Comparison of ENCODE assay signal across 15 cellular contexts in the genomic region with DNA sequence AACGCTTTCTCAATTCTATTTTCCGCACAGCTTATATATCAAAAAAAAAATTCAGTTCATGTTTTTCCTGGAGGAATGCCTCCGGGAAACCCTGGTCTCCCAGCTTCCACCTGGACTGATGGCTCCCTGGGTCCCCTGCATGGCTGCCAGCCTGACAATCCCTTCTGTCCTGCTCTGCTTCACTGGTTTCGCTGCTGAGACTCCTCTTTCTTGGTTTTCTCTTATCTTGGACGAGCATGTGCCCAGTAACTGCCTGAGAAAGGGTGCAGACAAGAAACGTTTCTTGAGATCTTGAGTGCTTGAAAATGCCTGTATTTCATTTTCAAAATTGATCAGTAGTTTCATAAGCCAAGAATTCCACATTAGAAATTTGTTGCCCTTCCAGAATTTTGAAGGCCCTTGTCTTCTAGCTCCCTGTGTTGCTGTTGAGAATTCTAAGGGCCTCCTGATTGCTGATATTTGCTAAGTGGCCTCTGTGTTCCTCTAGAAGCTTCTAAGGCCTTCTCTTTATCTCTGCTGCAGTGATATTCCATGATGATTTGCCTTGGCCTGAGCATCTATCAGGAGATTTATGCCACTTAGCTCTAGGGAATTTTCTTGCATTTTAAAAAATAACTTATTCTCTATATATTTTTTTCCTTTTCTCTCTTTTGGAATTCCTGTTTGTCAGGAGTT. TPM values are rescaled to one million over a fixed set of nuclear protein-coding genes. Genes with fewer than 3 reads are reported as not detected.
DNase-seq lines count a peak whose midpoint lies in the region; ATAC-seq and TF ChIP-seq lines count a peak whose summit lies in the region.
"Had no signal": no experiment of that assay in that cellular context is flagged by ENCODE, and none has a peak within 500 bp of the region (broad histone marks: within the 10 kb centered on the region; RNA-seq: fewer than 3 reads in every experiment).

No MANE protein-coding gene starts in this region.

- H4K20me1 ChIP-seq in BLaER1 treated with 17β-estradiol and CSF1 and Interleukin-3, amounts not matched to agents 10 nM and 100 nM: no peaks in the 10 kb centered on the region
- H4K20me1 ChIP-seq in neural progenitor cell (ENCODE audit: low read depth): no peaks in the 10 kb centered on the region

- no peaks in the 10 kb centered on the region for H3K27me3 ChIP-seq in BLaER1 treated with 17β-estradiol and CSF1 and Interleukin-3, amounts not matched to agents 10 nM and 100 nM
- H3K27me3 ChIP-seq in neural progenitor cell: no peaks in the 10 kb centered on the region
- H3K27me3 ChIP-seq in trophoblast cell (ENCODE audit: insufficient read depth, low read length): no peaks in the 10 kb centered on the region
- H3K27me3 ChIP-seq in upper lobe of left lung: no peaks in the 10 kb centered on the region

- H3K36me3 ChIP-seq in BLaER1 treated with 17β-estradiol and CSF1 and Interleukin-3, amounts not matched to agents 10 nM and 100 nM: no peaks in the 10 kb centered on the region
- no peaks in the 10 kb centered on the region for H3K36me3 ChIP-seq in neural progenitor cell
- no peaks in the 10 kb centered on the region for H3K36me3 ChIP-seq in trophoblast cell (ENCODE audit: control insufficient read depth in 1 of 2, insufficient read depth in 2 of 2, low read length in 2 of 2)
- no peaks in the 10 kb centered on the region for H3K36me3 ChIP-seq in upper lobe of left lung

- peaks cover 0 to 12% (median 6%) of the 10 kb centered on the region in 11 experiments; a peak in 13 of 22 replicates for H3K9me3 ChIP-seq in BLaER1 treated with 17β-estradiol and CSF1 and Interleukin-3, amounts not matched to agents 10 nM and 100 nM (replicated peaks in 1 of 11)
- H3K9me3 ChIP-seq in neural progenitor cell (ENCODE audit: low read depth) (no peaks in the 10 kb centered on the region), trophoblast cell (ENCODE audit: insufficient read depth, low read depth, low read length) (peaks cover 3% of the 10 kb centered on the region), upper lobe of left lung (no peaks in the 10 kb centered on the region)

- peak overlapping the region in 3 of 11 experiments; percentile 7 to 64 (median 45); a peak in 4 of 22 replicates for H3K9ac ChIP-seq in BLaER1 treated with 17β-estradiol and CSF1 and Interleukin-3, amounts not matched to agents 10 nM and 100 nM
- H3K9ac ChIP-seq in neural progenitor cell (no peak overlapping the region), trophoblast cell (ENCODE audit: low read length) (no peak overlapping the region)

- H4K91ac ChIP-seq in trophoblast cell (ENCODE audit: low read depth, low read length): no peak overlapping the region

- no peak overlapping the region for H3K18ac ChIP-seq in trophoblast cell (ENCODE audit: low read length)

- H2AK5ac ChIP-seq in trophoblast cell (ENCODE audit: low read length): no peak overlapping the region

- H3F3A ChIP-seq in neural progenitor cell (ENCODE audit: low read depth): no peaks in the 10 kb centered on the region

- TF ChIP-seq POLR2A in erythroblast (IDR thresholded peaks at IDR 0.05; ENCODE audit: low read length): no peak
- no peak for TF ChIP-seq POLR2A in upper lobe of left lung (IDR thresholded peaks at IDR 0.05)

- no peak overlapping the region for H3K14ac ChIP-seq in trophoblast cell (ENCODE audit: low read length)

- H3K4me3 Mint-ChIP-seq in neural progenitor cell: no peak overlapping the region
- H3K4me3 Mint-ChIP-seq: CD4-positive, alpha-beta T cell had no signal

- TF ChIP-seq CTCF in neural progenitor cell (IDR thresholded peaks at IDR 0.05) (no peak), upper lobe of left lung (IDR thresholded peaks at IDR 0.05) (no peak)

- no peak for TF ChIP-seq EP300 in upper lobe of left lung (IDR thresholded peaks at IDR 0.05)

- H2BK120ac ChIP-seq in trophoblast cell (ENCODE audit: insufficient read depth, low read length, poor library complexity): no peak overlapping the region

- no peak overlapping the region for H2BK5ac ChIP-seq in trophoblast cell (ENCODE audit: low read depth, low read length, poor library complexity)

- no peaks in the 10 kb centered on the region for H3K36me3 Mint-ChIP-seq in neural progenitor cell

- ATAC-seq in GM18519 (IDR thresholded peaks at IDR 0.05; ENCODE audit: low FRiP score, unreplicated experiment): no peak
- ATAC-seq in upper lobe of left lung (ENCODE audit: low FRiP score in 2 of 2): no peak

- H3K79me2 ChIP-seq in neural progenitor cell (ENCODE audit: low read depth) (no peaks in the 10 kb centered on the region), trophoblast cell (ENCODE audit: control insufficient read depth, insufficient read depth, low read length, poor library complexity) (no peaks in the 10 kb centered on the region)

- no peak overlapping the region for H3K23ac ChIP-seq in trophoblast cell (ENCODE audit: low read length)

- H2BK12ac ChIP-seq in trophoblast cell (ENCODE audit: low read length): no peak overlapping the region

- no peak overlapping the region for H4K12ac ChIP-seq in trophoblast cell (ENCODE audit: low read depth, low read length)

- H2AFZ ChIP-seq in neural progenitor cell (replicated peaks) (peak overlapping the region; percentile 3), trophoblast cell (ENCODE audit: insufficient read depth, low read length, poor library complexity) (no peak overlapping the region)

- H3K27ac ChIP-seq in BLaER1 treated with 17β-estradiol and CSF1 and Interleukin-3, amounts not matched to agents 10 nM and 100 nM: peak overlapping the region in 7 of 11 experiments; percentile 47 to 94 (median 83); a peak in 11 of 22 replicates
- H3K27ac ChIP-seq in neural progenitor cell (no peak overlapping the region), trophoblast cell (ENCODE audit: low read depth, low read length) (no peak overlapping the region), upper lobe of left lung (no peak overlapping the region)

- no peak overlapping the region for H3K4me3 ChIP-seq in BLaER1 treated with 17β-estradiol and CSF1 and Interleukin-3, amounts not matched to agents 10 nM and 100 nM
- H3K4me3 ChIP-seq in neural progenitor cell (no peak overlapping the region), trophoblast cell (ENCODE audit: low read depth, low read length) (no peak overlapping the region), upper lobe of left lung (no peak overlapping the region)

- H3K4me2 ChIP-seq in BLaER1 treated with 17β-estradiol and CSF1 and Interleukin-3, amounts not matched to agents 10 nM and 100 nM: peak overlapping the region in 9 of 11 experiments; percentile 5 to 87 (median 70); a peak in 12 of 22 replicates
- H3K4me2 ChIP-seq in neural progenitor cell: no peak overlapping the region
- H3K4me2 ChIP-seq in trophoblast cell (ENCODE audit: low read length): no peak overlapping the region

- H3K9me3 Mint-ChIP-seq in neural progenitor cell: no peaks in the 10 kb centered on the region
- H3K9me3 Mint-ChIP-seq: CD4-positive, alpha-beta T cell had no signal

- H3K4ac ChIP-seq in trophoblast cell (ENCODE audit: low read depth, low read length): no peak overlapping the region

- no peak overlapping the region for H4K8ac ChIP-seq in trophoblast cell (ENCODE audit: low read depth, low read length)

- WGBS in trophoblast cell (ENCODE audit: extremely low coverage, insufficient coverage, insufficient read length): no CpG with 5 or more reads among the region's 6 CpGs
- WGBS in upper lobe of left lung, 2 donors: 80 to 90% methylated on average over 6 of the region's 6 CpGs

- H3K27ac Mint-ChIP-seq in neural progenitor cell: no peak overlapping the region
- H3K27ac Mint-ChIP-seq: CD4-positive, alpha-beta T cell had no signal

- H3K4me1 Mint-ChIP-seq in neural progenitor cell: peaks cover 16% of the 10 kb centered on the region

- DNase-seq in OCI-M2 (lab: John Stamatoyannopoulos, UW; ENCODE audit: unreplicated experiment) (peak; percentile 66), erythroblast (lab: John Stamatoyannopoulos, UW) (peak; percentile 26 to 57), neural progenitor cell (ENCODE audit: low spot score) (no peak), trophoblast cell (no peak), upper lobe of left lung (no peak)
- DNase-seq: AML-193; CD4-positive, alpha-beta T cell; Karpas-422; NCI-H1105 treated with DMSO at 0.1 percent for 48 hours; NCI-H187 treated with DMSO at 0.1 percent for 48 hours; NCI-H446 treated with DMSO at 0.1 percent for 48 hours; NCI-H82; SIG-M5 had no signal

- H3K79me1 ChIP-seq in trophoblast cell (ENCODE audit: low read length): no peaks in the 10 kb centered on the region

- H3K27me3 Mint-ChIP-seq in neural progenitor cell (ENCODE audit: insufficient read depth, low read depth): peaks cover 5% of the 10 kb centered on the region

- H3K4me1 ChIP-seq in BLaER1 treated with 17β-estradiol and CSF1 and Interleukin-3, amounts not matched to agents 10 nM and 100 nM: peaks cover 17 to 48% (median 43%) of the 10 kb centered on the region in 10 experiments
- no peaks in the 10 kb centered on the region for H3K4me1 ChIP-seq in neural progenitor cell
- H3K4me1 ChIP-seq in trophoblast cell (ENCODE audit: control insufficient read depth in 1 of 2, insufficient read depth in 2 of 2, low read length in 2 of 2): peaks cover 2 to 5% of the 10 kb centered on the region in 2 experiments
- H3K4me1 ChIP-seq in upper lobe of left lung: no peaks in the 10 kb centered on the region

RNA-seq across cellular contexts. Expression of a gene that starts 44.7 kb away (rescaled TPM):
- total RNA-seq in neural progenitor cell (ENCODE audit: low replicate concordance) (18.8 and 22.4 TPM in 2 replicates), upper lobe of left lung (100 to 1,000 TPM in 5 of 6 donors, 10 to 100 TPM in 1; 70.2 to 215 (median 143) TPM)
- polyA plus RNA-seq in trophoblast cell (2013): 17.3 and 18.1 TPM in 2 replicates

Comparison
In these comparisons a context has a peak if more than half of its experiments do, and no peak if none do; other contexts are left out.
1. H3K27ac ChIP-seq: peak in BLaER1 treated with 17β-estradiol and CSF1 and Interleukin-3, amounts not matched to agents 10 nM and 100 nM (7 of 11); none in neural progenitor cell (single experiment), trophoblast cell (single experiment) and upper lobe of left lung (0 of 4).
2. H3K4me2 ChIP-seq: peak in BLaER1 treated with 17β-estradiol and CSF1 and Interleukin-3, amounts not matched to agents 10 nM and 100 nM (9 of 11); none in neural progenitor cell (single experiment) and trophoblast cell (single experiment).
3. DNase-seq: peak in OCI-M2 (single experiment) and erythroblast (2 of 2); none in neural progenitor cell (single experiment), trophoblast cell (0 of 2) and upper lobe of left lung (0 of 2).